In genomic region chr3:58434990-58435389, GRCh38 we compare ENCODE assay signal across 1 cellular context.
TF ChIP-seq lines count a peak whose summit lies in the region.

No MANE protein-coding gene starts in this region.

TF ChIP-seq in HepG2, 621 proteins besides CTCF, POLR2A, EP300 and RAD21 (continued from another document):
- TF ChIP-seq ZNF382 (CRISPR knock-in tag; IDR thresholded peaks at IDR 0.05; ENCODE audit: borderline replicate concordance) (no peak), SRF (IDR thresholded peaks at IDR 0.05; ENCODE audit: low read depth, low read length) (peak; percentile 61; the same call in 1 of the 2 replicates), ZNF780A (CRISPR knock-in tag; IDR thresholded peaks at IDR 0.05) (0 out of 2 replicates have a peak, but pooled peaks have one; percentile 25)
